ENCODE assay signal across 1 cellular context in genomic region chr14:59009967-59010366, GRCh38.
TF ChIP-seq lines count a peak whose summit lies in the region.

No MANE protein-coding gene starts in this region.

TF ChIP-seq in HepG2, 621 proteins besides CTCF, POLR2A, EP300 and RAD21 (continued from another document and continues in another):
- TF ChIP-seq RBFOX2 (IDR thresholded peaks at IDR 0.05; ENCODE audit: low read depth, low read length) (no peak), HES4 (CRISPR knock-in tag; IDR thresholded peaks at IDR 0.05; ENCODE audit: borderline replicate concordance) (no peak), NFYB (CRISPR knock-in tag; IDR thresholded peaks at IDR 0.05) (no peak), ZNF136 (CRISPR knock-in tag; IDR thresholded peaks at IDR 0.05; ENCODE audit: low read depth) (no peak), ZNF33A (CRISPR knock-in tag; IDR thresholded peaks at IDR 0.05; ENCODE audit: borderline replicate concordance) (no peak), ARID5B (CRISPR knock-in tag; IDR thresholded peaks at IDR 0.05) (peak; percentile 87), SOX5 (CRISPR knock-in tag; IDR thresholded peaks at IDR 0.05; ENCODE audit: borderline replicate concordance) (peak; percentile 48; the same call in 1 of the 2 replicates), ZNF282 (IDR thresholded peaks at IDR 0.05; ENCODE audit: partially characterized antibody) (no peak), AFF4 (CRISPR knock-in tag; IDR thresholded peaks at IDR 0.05) (no peak), ZNF615 (CRISPR knock-in tag; IDR thresholded peaks at IDR 0.05; ENCODE audit: borderline replicate concordance) (no peak), ZNF143 (CRISPR knock-in tag; IDR thresholded peaks at IDR 0.05) (no peak), ZNF546 (CRISPR knock-in tag; conservative IDR thresholded peaks at IDR 0.05) (no peak), HOXA5 (CRISPR knock-in tag; IDR thresholded peaks at IDR 0.05) (no peak), ZNF44 (CRISPR knock-in tag; IDR thresholded peaks at IDR 0.05) (no peak), ZBTB20 (CRISPR knock-in tag; IDR thresholded peaks at IDR 0.05; ENCODE audit: borderline replicate concordance, low read depth) (peak; percentile 99), FOSL2 (CRISPR knock-in tag; IDR thresholded peaks at IDR 0.05) (peak; percentile 77), IRF1 (CRISPR knock-in tag; IDR thresholded peaks at IDR 0.05; ENCODE audit: low read depth) (no peak), ZNF331 (CRISPR knock-in tag; IDR thresholded peaks at IDR 0.05) (peak; percentile 63; the same call in 1 of the 2 replicates), ZBED4 (CRISPR knock-in tag; IDR thresholded peaks at IDR 0.05; ENCODE audit: borderline replicate concordance) (peak; percentile 62; the same call in 1 of the 2 replicates), SKIL (CRISPR knock-in tag; IDR thresholded peaks at IDR 0.05; ENCODE audit: borderline replicate concordance) (no peak), HDAC1 (CRISPR knock-in tag; IDR thresholded peaks at IDR 0.05) (peak; percentile 60), RERE (CRISPR knock-in tag; IDR thresholded peaks at IDR 0.05; ENCODE audit: low read depth) (0 out of 2 replicates have a peak, but pooled peaks have one; percentile 26), BATF2 (CRISPR knock-in tag; IDR thresholded peaks at IDR 0.05) (no peak), ZBTB7A (CRISPR knock-in tag; IDR thresholded peaks at IDR 0.05) (peak; percentile 62; the same call in 1 of the 2 replicates), FOXA1 (IDR thresholded peaks at IDR 0.05) (peak; percentile 66), FOXA1 (CRISPR knock-in tag; IDR thresholded peaks at IDR 0.05) (peak; percentile 95), ZNF276 (CRISPR knock-in tag; IDR thresholded peaks at IDR 0.05; ENCODE audit: low read depth) (no peak), ZNF562 (CRISPR knock-in tag; IDR thresholded peaks at IDR 0.05; ENCODE audit: borderline replicate concordance) (no peak), HINFP (CRISPR knock-in tag; IDR thresholded peaks at IDR 0.05; ENCODE audit: low read depth) (no peak)
